18 cellular contexts compared by ENCODE assay signal in genomic region chr5:27876071-27876470, GRCh38.
DNase-seq lines count a peak whose midpoint lies in the region; ATAC-seq and TF ChIP-seq lines count a peak whose summit lies in the region.
"Had no signal": no experiment of that assay in that cellular context is flagged by ENCODE, and none has a peak within 500 bp of the region (broad histone marks: within the 10 kb centered on the region; RNA-seq: fewer than 3 reads in every experiment).

No MANE protein-coding gene starts in this region.

- no TSS peak for BruUV-seq in Calu3 (replicated peaks; lab: Mats Ljungman, UMichigan)

- TF ChIP-seq CTCF in brain microvascular endothelial cell (IDR thresholded peaks at IDR 0.05; ENCODE audit: low read depth, low read length, missing control alignments) (no peak), Calu3 (IDR thresholded peaks at IDR 0.05; ENCODE audit: unreplicated experiment) (no peak)

- CTCF ChIA-PET in Calu3 (lab: Charles Lee): no interaction called here

- H3K4me3 Mint-ChIP-seq in Calu3 (ENCODE audit: low read depth, unreplicated experiment): no peak overlapping the region
- H3K4me3 Mint-ChIP-seq: CD8-positive, alpha-beta T cell; HFFc6; IgD-negative memory B cell had no signal

- H3K27ac ChIP-seq in brain microvascular endothelial cell: peak overlapping the region; percentile 23
- H3K27ac ChIP-seq: BLaER1 treated with 17β-estradiol and CSF1 and Interleukin-3, amounts not matched to agents 10 nM and 100 nM had no signal

- no peaks in the 10 kb centered on the region for H3K4me1 Mint-ChIP-seq in Calu3 (ENCODE audit: low read depth, unreplicated experiment)
- H3K4me1 Mint-ChIP-seq: IgD-negative memory B cell had no signal

- no peak for ATAC-seq in HG02885 (IDR thresholded peaks at IDR 0.05; ENCODE audit: poor library complexity, unreplicated experiment)
- ATAC-seq: CD8-positive, alpha-beta T cell had no signal

- DNase-seq in HCEC 1CT: peak; percentile 68
- peak; percentile 54 for DNase-seq in NCI-H226
- no peak for DNase-seq in brain microvascular endothelial cell
- peak; percentile 28 for DNase-seq in non-pigmented ciliary epithelial cell (ENCODE audit: low read depth)
- DNase-seq in Calu3: no peak
- DNase-seq in AG20443 (ENCODE audit: low spot score): no peak
- DNase-seq: CD8-positive, alpha-beta T cell; DMS79; HFFc6; NCI-H1105; NCI-H1694; NCI-H2081 treated with DMSO at 0.1 percent for 48 hours; NCI-H774; SHP77 treated with DMSO at 0.1 percent for 48 hours; SK-N-SH had no signal

- peaks cover 8% of the 10 kb centered on the region for H3K9me3 Mint-ChIP-seq in Calu3 (ENCODE audit: low read depth, unreplicated experiment)

- H3K27me3 Mint-ChIP-seq in Calu3 (ENCODE audit: unreplicated experiment): no peaks in the 10 kb centered on the region
- H3K27me3 Mint-ChIP-seq: IgD-negative memory B cell had no signal

- intact Hi-C loops in Calu3 (cut with micrococcal nuclease; ENCODE audit: unreplicated experiment): no loop called here

- in situ Hi-C loops in brain microvascular endothelial cell (cut with HindIII; ENCODE audit: low pct_ligation_motif_present, low sequenced_read_pairs): no loop called here

- H3K36me3 Mint-ChIP-seq in Calu3 (ENCODE audit: insufficient read depth, unreplicated experiment): no peaks in the 10 kb centered on the region
- H3K36me3 Mint-ChIP-seq: CD8-positive, alpha-beta T cell; IgD-negative memory B cell had no signal

- H3K27ac Mint-ChIP-seq in Calu3 (ENCODE audit: unreplicated experiment): no peak overlapping the region
- H3K27ac Mint-ChIP-seq: CD8-positive, alpha-beta T cell; HFFc6; IgD-negative memory B cell had no signal

- no peaks in the 10 kb centered on the region for H3K27me3 ChIP-seq in brain microvascular endothelial cell (replicated peaks)
- H3K27me3 ChIP-seq: BLaER1 treated with 17β-estradiol and CSF1 and Interleukin-3, amounts not matched to agents 10 nM and 100 nM had no signal

- H3K4me3 ChIP-seq in brain microvascular endothelial cell (ENCODE audit: low read depth, low read length): no peak overlapping the region
- H3K4me3 ChIP-seq: BLaER1 treated with 17β-estradiol and CSF1 and Interleukin-3, amounts not matched to agents 10 nM and 100 nM had no signal

- H3K36me3 ChIP-seq in brain microvascular endothelial cell (replicated peaks): no peaks in the 10 kb centered on the region
- H3K36me3 ChIP-seq: BLaER1 treated with 17β-estradiol and CSF1 and Interleukin-3, amounts not matched to agents 10 nM and 100 nM had no signal

Comparison
In these comparisons a context has a peak if more than half of its experiments do, and no peak if none do; other contexts are left out.
1. DNase-seq: peak in HCEC 1CT (single experiment), NCI-H226 (single experiment) and non-pigmented ciliary epithelial cell (single experiment); none in brain microvascular endothelial cell (single experiment), Calu3 (single experiment) and AG20443 (single experiment).